ENCODE assay signal across 33 cellular contexts in genomic region chr3:55842204-55842603, GRCh38.
"Had no signal": no experiment of that assay in that cellular context is flagged by ENCODE, and none has a peak within 500 bp of the region (broad histone marks: within the 10 kb centered on the region; RNA-seq: fewer than 3 reads in every experiment).

No MANE protein-coding gene starts in this region.

- H3K4me1 Mint-ChIP-seq: activated CD4-positive, alpha-beta T cell treated with anti-CD3 and anti-CD28 coated beads for 36 hours; activated CD4-positive, alpha-beta T cell treated with anti-CD3 and anti-CD28 coated beads, Interleukin-2, amount 10 ng/mL, durations not matched to agents 24 days and 14 days; activated CD8-positive, alpha-beta memory T cell treated with anti-CD3 and anti-CD28 coated beads, Interleukin-2, amount 10 ng/mL, durations not matched to agents 7 days and 5 days; activated naive CD4-positive, alpha-beta T cell treated with anti-CD3 and anti-CD28 coated beads, Interleukin-2, amount 50 U/mL, for 24 hours; activated naive CD8-positive, alpha-beta T cell treated with anti-CD3 and anti-CD28 coated beads for 36 hours; activated naive CD8-positive, alpha-beta T cell treated with anti-CD3 and anti-CD28 coated beads, Interleukin-2, amount 50 U/mL, for 24 hours; T-helper 17 cell had no signal

- H3K27me3 Mint-ChIP-seq: activated CD4-positive, alpha-beta memory T cell treated with anti-CD3 and anti-CD28 coated beads for 36 hours; activated CD4-positive, alpha-beta T cell treated with anti-CD3 and anti-CD28 coated beads for 36 hours; activated CD4-positive, alpha-beta T cell treated with anti-CD3 and anti-CD28 coated beads, Interleukin-2, amount 10 ng/mL, durations not matched to agents 24 days and 14 days; activated CD8-positive, alpha-beta memory T cell treated with anti-CD3 and anti-CD28 coated beads, Interleukin-2, amount 10 ng/mL, durations not matched to agents 7 days and 5 days; activated naive CD4-positive, alpha-beta T cell treated with anti-CD3 and anti-CD28 coated beads, Interleukin-2, amount 50 U/mL, for 24 hours; activated naive CD8-positive, alpha-beta T cell treated with anti-CD3 and anti-CD28 coated beads for 36 hours; activated naive CD8-positive, alpha-beta T cell treated with anti-CD3 and anti-CD28 coated beads, Interleukin-2, amount 50 U/mL, for 24 hours; T-helper 17 cell had no signal

- H3K36me3 ChIP-seq: adrenal gland, WERI-Rb-1 had no signal

- H3K4me1 ChIP-seq: adrenal gland, body of pancreas had no signal

- H3K36me3 Mint-ChIP-seq: activated CD4-positive, alpha-beta memory T cell treated with anti-CD3 and anti-CD28 coated beads for 36 hours; activated CD8-positive, alpha-beta memory T cell treated with anti-CD3 and anti-CD28 coated beads, Interleukin-2, amount 10 ng/mL, durations not matched to agents 7 days and 5 days; activated naive CD4-positive, alpha-beta T cell treated with anti-CD3 and anti-CD28 coated beads, Interleukin-2, amount 50 U/mL, for 24 hours; activated naive CD8-positive, alpha-beta T cell treated with anti-CD3 and anti-CD28 coated beads for 36 hours had no signal

- H3K9me3 Mint-ChIP-seq: activated CD4-positive, alpha-beta T cell treated with anti-CD3 and anti-CD28 coated beads, Interleukin-2, amount 10 ng/mL, durations not matched to agents 24 days and 14 days; activated T-helper 1 cell treated with anti-CD3 and anti-CD28 coated beads, Interleukin-12 subunit alpha, Interleukin-12 subunit beta, Interleukin-2, Interleukin-4 antibody, amounts not matched to agents 30 ng/mL and 10 ng/mL and 1 ng/mL, durations not matched to agents 14 hours and 24 hours and 36 hours; activated T-helper 2 cell treated with anti-CD3 and anti-CD28 coated beads, Interferon-gamma antibody, Interleukin-2, Interleukin-4, amounts not matched to agents 10 μg/mL and 5 μg/mL and 100 μg/mL, durations not matched to agents 14 hours and 24 hours and 36 hours; T-helper 2 cell treated with Interferon-gamma antibody and Interleukin-4, amounts not matched to agents 5 μg/mL and 100 μg/mL, for 36 hours had no signal

- DNase-seq: activated CD4-positive, alpha-beta memory T cell treated with anti-CD3 and anti-CD28 coated beads for 36 hours; activated CD4-positive, alpha-beta T cell treated with anti-CD3 and anti-CD28 coated beads for 36 hours; activated CD4-positive, alpha-beta T cell treated with anti-CD3 and anti-CD28 coated beads, Interleukin-2, amount 10 ng/mL, durations not matched to agents 24 days and 14 days; activated CD4-positive, CD25-positive, alpha-beta regulatory T cell; activated CD4-positive, CD25-positive, alpha-beta regulatory T cell treated with anti-CD3 and anti-CD28 coated beads, Interleukin-2, amount 50 U/mL, for 72 hours; activated CD8-positive, alpha-beta memory T cell treated with anti-CD3 and anti-CD28 coated beads, Interleukin-2, amount 10 ng/mL, durations not matched to agents 7 days and 5 days; activated CD8-positive, alpha-beta memory T cell treated with anti-CD3 and anti-CD28 coated beads, Interleukin-2, amount 50 U/mL, for 4 hours; activated CD8-positive, alpha-beta T cell treated with anti-CD3 and anti-CD28 coated beads, Interleukin-2, amount 10 ng/mL, durations not matched to agents 7 days and 5 days; activated effector memory CD4-positive, alpha-beta T cell treated with anti-CD3 and anti-CD28 coated beads, Interleukin-2, amount 50 U/mL, for 16 hours; activated naive CD4-positive, alpha-beta T cell treated with anti-CD3 and anti-CD28 coated beads for 36 hours; activated naive CD8-positive, alpha-beta T cell treated with anti-CD3 and anti-CD28 coated beads for 36 hours; activated naive CD8-positive, alpha-beta T cell treated with anti-CD3 and anti-CD28 coated beads, Interleukin-2, amount 50 U/mL, for 24 hours; activated T-cell treated with anti-CD3 and anti-CD28 coated beads, Interleukin-2, amount 50 U/mL, for 1 hour; activated T-cell treated with anti-CD3 and anti-CD28 coated beads, Interleukin-2, amount 50 U/mL, for 48 hours; adrenal gland; amygdala; aorta; body of pancreas; caudate nucleus; cortex of kidney; dermis blood vessel endothelial cell; effector CD4-positive, alpha-beta T cell; foreskin fibroblast; head of caudate nucleus; T-helper 1 cell; T-helper 17 cell; T1000; WERI-Rb-1 had no signal

- H3K4me3 Mint-ChIP-seq: activated CD4-positive, alpha-beta memory T cell treated with anti-CD3 and anti-CD28 coated beads for 36 hours; activated CD4-positive, alpha-beta T cell treated with anti-CD3 and anti-CD28 coated beads for 36 hours; activated CD4-positive, alpha-beta T cell treated with anti-CD3 and anti-CD28 coated beads, Interleukin-2, amount 10 ng/mL, durations not matched to agents 24 days and 14 days; activated CD8-positive, alpha-beta memory T cell treated with anti-CD3 and anti-CD28 coated beads, Interleukin-2, amount 10 ng/mL, durations not matched to agents 7 days and 5 days; activated CD8-positive, alpha-beta T cell treated with anti-CD3 and anti-CD28 coated beads, Interleukin-2, amount 10 ng/mL, durations not matched to agents 7 days and 5 days; activated naive CD4-positive, alpha-beta T cell treated with anti-CD3 and anti-CD28 coated beads for 36 hours; activated naive CD4-positive, alpha-beta T cell treated with anti-CD3 and anti-CD28 coated beads, Interleukin-2, amount 50 U/mL, for 24 hours; activated naive CD8-positive, alpha-beta T cell treated with anti-CD3 and anti-CD28 coated beads for 36 hours; activated naive CD8-positive, alpha-beta T cell treated with anti-CD3 and anti-CD28 coated beads, Interleukin-2, amount 50 U/mL, for 24 hours; activated T-helper 1 cell treated with anti-CD3 and anti-CD28 coated beads, Interleukin-12 subunit alpha, Interleukin-12 subunit beta, Interleukin-2, Interleukin-4 antibody, amounts not matched to agents 30 ng/mL and 10 ng/mL and 1 ng/mL, durations not matched to agents 14 hours and 24 hours and 36 hours; T-helper 17 cell; T-helper 2 cell treated with Interferon-gamma antibody and Interleukin-4, amounts not matched to agents 5 μg/mL and 100 μg/mL, for 36 hours had no signal

- ATAC-seq: activated CD4-positive, alpha-beta T cell treated with anti-CD3 and anti-CD28 coated beads for 36 hours; activated CD8-positive, alpha-beta memory T cell treated with anti-CD3 and anti-CD28 coated beads, Interleukin-2, amount 10 ng/mL, durations not matched to agents 7 days and 5 days; activated CD8-positive, alpha-beta T cell treated with anti-CD3 and anti-CD28 coated beads, Interleukin-2, amount 10 ng/mL, durations not matched to agents 7 days and 5 days; activated naive CD8-positive, alpha-beta T cell treated with anti-CD3 and anti-CD28 coated beads, Interleukin-2, amount 50 U/mL, for 24 hours; body of pancreas; esophagus mucosa; T-helper 17 cell had no signal

- H3K27ac Mint-ChIP-seq: activated CD4-positive, alpha-beta memory T cell treated with anti-CD3 and anti-CD28 coated beads for 36 hours; activated CD4-positive, alpha-beta T cell treated with anti-CD3 and anti-CD28 coated beads for 36 hours; activated CD4-positive, alpha-beta T cell treated with anti-CD3 and anti-CD28 coated beads, Interleukin-2, amount 10 ng/mL, durations not matched to agents 24 days and 14 days; activated CD8-positive, alpha-beta memory T cell treated with anti-CD3 and anti-CD28 coated beads, Interleukin-2, amount 10 ng/mL, durations not matched to agents 7 days and 5 days; activated CD8-positive, alpha-beta T cell treated with anti-CD3 and anti-CD28 coated beads, Interleukin-2, amount 10 ng/mL, durations not matched to agents 7 days and 5 days; activated naive CD4-positive, alpha-beta T cell treated with anti-CD3 and anti-CD28 coated beads for 36 hours; activated naive CD4-positive, alpha-beta T cell treated with anti-CD3 and anti-CD28 coated beads, Interleukin-2, amount 50 U/mL, for 24 hours; activated naive CD8-positive, alpha-beta T cell treated with anti-CD3 and anti-CD28 coated beads for 36 hours; activated naive CD8-positive, alpha-beta T cell treated with anti-CD3 and anti-CD28 coated beads, Interleukin-2, amount 50 U/mL, for 24 hours; activated T-helper 1 cell treated with anti-CD3 and anti-CD28 coated beads, Interleukin-12 subunit alpha, Interleukin-12 subunit beta, Interleukin-2, Interleukin-4 antibody, amounts not matched to agents 30 ng/mL and 10 ng/mL and 1 ng/mL, durations not matched to agents 14 hours and 24 hours and 36 hours; activated T-helper 2 cell treated with anti-CD3 and anti-CD28 coated beads, Interferon-gamma antibody, Interleukin-2, Interleukin-4, amounts not matched to agents 10 μg/mL and 5 μg/mL and 100 μg/mL, durations not matched to agents 14 hours and 24 hours and 36 hours; T-helper 17 cell; T-helper 2 cell treated with Interferon-gamma antibody and Interleukin-4, amounts not matched to agents 5 μg/mL and 100 μg/mL, for 36 hours had no signal

- H3K9me3 ChIP-seq: adrenal gland, body of pancreas had no signal

- H3K27me3 ChIP-seq: adrenal gland, body of pancreas had no signal

- H3K4me3 ChIP-seq: adrenal gland, body of pancreas had no signal

- H3K27ac ChIP-seq: adrenal gland, body of pancreas, WERI-Rb-1 had no signal
